ENCODE assay signal across 11 cellular contexts in genomic region chr17:78804777-78805176, GRCh38. TPM values are rescaled to one million over a fixed set of nuclear protein-coding genes. Genes with fewer than 3 reads are reported as not detected.
A peak's percentile ranks its signal among the peaks of the same experiment; 100 is the strongest.
DNase-seq lines count a peak whose midpoint lies in the region; ATAC-seq, FAIRE-seq and TF ChIP-seq lines count a peak whose summit lies in the region.
"Had no signal": no experiment of that assay in that cellular context is flagged by ENCODE, and none has a peak within 500 bp of the region (broad histone marks: within the 10 kb centered on the region; RNA-seq: fewer than 3 reads in every experiment).

No MANE protein-coding gene starts in this region.

- peak overlapping the region; percentile 60 for H3K27ac ChIP-seq in lower lobe of right lung

- TF ChIP-seq CTCF in lower lobe of right lung (IDR thresholded peaks at IDR 0.05) = no peak

- peaks cover 64% of the 10 kb centered on the region for H3K36me3 Mint-ChIP-seq in activated naive CD8-positive, alpha-beta T cell treated with anti-CD3 and anti-CD28 coated beads, Interleukin-2, amount 50 U/mL, for 24 hours (ENCODE audit: low read depth)

- H3K27me3 Mint-ChIP-seq in activated naive CD8-positive, alpha-beta T cell treated with anti-CD3 and anti-CD28 coated beads, Interleukin-2, amount 50 U/mL, for 24 hours = no peaks in the 10 kb centered on the region

- no peaks in the 10 kb centered on the region for H3K9me3 ChIP-seq in lower lobe of right lung

- peak; percentile 34 for DNase-seq in stimulated activated CD4-positive, alpha-beta T cell treated with anti-CD3 and anti-CD28 coated beads, Interleukin-1b, Interleukin-23, amount 100 ng/mL, for 48 hours
- no peak for DNase-seq in stimulated activated CD4-positive, alpha-beta T cell treated with anti-CD3 and anti-CD28 coated beads, Interleukin-2, amount 100 ng/mL, for 24 hours
- no peak for DNase-seq in activated naive CD8-positive, alpha-beta T cell treated with anti-CD3 and anti-CD28 coated beads, Interleukin-2, amount 50 U/mL, for 24 hours
- no peak for DNase-seq in lower lobe of right lung
- no peak for DNase-seq in urothelium cell line (ENCODE audit: low spot score)
- DNase-seq in NCI-H2227 treated with DMSO at 0.1 percent for 48 hours (lab: John Stamatoyannopoulos, UW) = no peak
- no peak for DNase-seq in NCI-H2171 treated with DMSO at 0.1 percent for 48 hours (lab: John Stamatoyannopoulos, UW)
- DNase-seq: foreskin melanocyte, kidney glomerular epithelial cell, NCI-H1694 had no signal

- H3K36me3 ChIP-seq in lower lobe of right lung = peaks cover 92% of the 10 kb centered on the region

- H3K27ac Mint-ChIP-seq in activated naive CD8-positive, alpha-beta T cell treated with anti-CD3 and anti-CD28 coated beads, Interleukin-2, amount 50 U/mL, for 24 hours = peak overlapping the region; percentile 73

- intact Hi-C loops in lower lobe of right lung (cut with DNase I) = no loop called here

- H3K4me3 ChIP-seq in lower lobe of right lung = no peak overlapping the region

- H3K4me1 ChIP-seq in lower lobe of right lung = peaks cover 14% of the 10 kb centered on the region

- H3K27me3 ChIP-seq in lower lobe of right lung (ENCODE audit: low read depth) = no peaks in the 10 kb centered on the region

- H3K9me3 Mint-ChIP-seq in activated naive CD8-positive, alpha-beta T cell treated with anti-CD3 and anti-CD28 coated beads, Interleukin-2, amount 50 U/mL, for 24 hours = no peaks in the 10 kb centered on the region

- no peak for ATAC-seq in activated naive CD8-positive, alpha-beta T cell treated with anti-CD3 and anti-CD28 coated beads, Interleukin-2, amount 50 U/mL, for 24 hours
- ATAC-seq in lower lobe of right lung (peak in 1 of 2 donors; percentile 13), GM18517 (IDR thresholded peaks at IDR 0.05; ENCODE audit: unreplicated experiment) (no peak)

- H3K4me1 Mint-ChIP-seq in activated naive CD8-positive, alpha-beta T cell treated with anti-CD3 and anti-CD28 coated beads, Interleukin-2, amount 50 U/mL, for 24 hours = peaks cover 46% of the 10 kb centered on the region

- FAIRE-seq in urothelium cell line (lab: Jason Lieb, UNC) = peak; percentile 27

- peak overlapping the region; percentile 32 for H3K4me3 Mint-ChIP-seq in activated naive CD8-positive, alpha-beta T cell treated with anti-CD3 and anti-CD28 coated beads, Interleukin-2, amount 50 U/mL, for 24 hours

RNA-seq across cellular contexts. Expression of gene CYTH1, which starts 22.7 kb away (rescaled TPM):
- 110 TPM for total RNA-seq in lower lobe of right lung

RNA-seq across cellular contexts. Expression of gene USP36, which starts 35.8 kb away (rescaled TPM):
- 58.6 TPM for total RNA-seq in lower lobe of right lung
